In the genomic region with DNA sequence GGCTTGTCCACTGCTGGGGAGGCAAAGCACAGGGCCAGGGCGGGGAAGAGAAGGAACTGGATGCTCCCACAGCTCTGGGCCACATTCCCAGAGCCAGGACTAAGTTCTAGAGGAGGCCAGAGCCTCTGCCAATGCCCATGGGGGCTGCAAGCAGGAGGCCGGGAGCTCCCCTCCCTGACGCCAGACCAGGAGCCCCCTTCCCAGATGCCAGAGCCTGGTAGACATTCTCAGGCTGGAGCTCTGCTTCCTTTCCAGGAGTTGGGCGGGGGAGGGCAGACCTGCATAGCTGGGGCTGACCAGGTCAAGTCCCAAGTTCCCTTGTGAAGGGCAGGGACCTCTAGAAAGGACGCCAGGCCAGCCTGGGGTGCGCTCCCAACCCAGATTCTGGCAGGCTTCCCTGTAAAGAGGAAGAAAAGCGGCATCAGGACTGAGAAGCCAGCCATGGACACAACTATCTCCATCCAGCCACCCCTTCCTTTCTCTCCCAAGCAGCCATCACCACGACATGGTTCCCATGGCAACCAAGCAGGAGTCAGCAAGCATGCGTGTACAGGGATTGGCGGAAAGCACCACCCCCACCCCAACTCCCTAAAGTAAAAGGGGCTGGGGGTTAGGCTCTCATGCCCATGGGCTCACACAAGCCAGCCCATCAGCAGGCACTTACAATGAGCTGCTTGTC, we compare ENCODE assay signal across 15 cellular contexts. TPM values are rescaled to one million over a fixed set of nuclear protein-coding genes. Genes with fewer than 3 reads are reported as not detected.
DNase-seq lines count a peak whose midpoint lies in the region; ATAC-seq and TF ChIP-seq lines count a peak whose summit lies in the region.
"Had no signal": no experiment of that assay in that cellular context is flagged by ENCODE, and none has a peak within 500 bp of the region (broad histone marks: within the 10 kb centered on the region; RNA-seq: fewer than 3 reads in every experiment).

No MANE protein-coding gene starts in this region.

- H3K4me3 Mint-ChIP-seq in effector memory CD8-positive, alpha-beta T cell, result no peak overlapping the region
- H3K4me3 Mint-ChIP-seq in neural progenitor cell, result peak overlapping the region; percentile 33
- H3K4me3 Mint-ChIP-seq in activated T-helper 2 cell treated with anti-CD3 and anti-CD28 coated beads, Interferon-gamma antibody, Interleukin-2, Interleukin-4, amounts not matched to agents 10 μg/mL and 5 μg/mL and 100 μg/mL, durations not matched to agents 14 hours and 24 hours and 36 hours (ENCODE audit: low read depth), result no peak overlapping the region

- H2AFZ ChIP-seq in neural progenitor cell (replicated peaks) (no peak overlapping the region), mesenchymal stem cell (ENCODE audit: low read depth, low read length) (no peak overlapping the region)
- H2AFZ ChIP-seq: PC-9 had no signal

- no peak overlapping the region for H3K18ac ChIP-seq in mesenchymal stem cell (ENCODE audit: low read depth in 1 of 2, low read length in 2 of 2)

- no peak overlapping the region for H3K14ac ChIP-seq in mesenchymal stem cell (ENCODE audit: low read length in 2 of 2)

- H3K23ac ChIP-seq in mesenchymal stem cell (ENCODE audit: low read length in 2 of 2), result no peak overlapping the region

- H3K27me3 ChIP-seq in neural progenitor cell (no peaks in the 10 kb centered on the region), mesenchymal stem cell (ENCODE audit: control insufficient read depth in 1 of 2, insufficient read depth in 1 of 2, low read length in 2 of 2) (peaks cover 0 to 45% of the 10 kb centered on the region in 2 experiments)

- H3K4ac ChIP-seq in mesenchymal stem cell (ENCODE audit: low read depth in 1 of 2, low read length in 2 of 2), result no peak overlapping the region

- H2BK15ac ChIP-seq in mesenchymal stem cell (ENCODE audit: low read depth, poor library complexity, severe bottlenecking), result no peak overlapping the region

- H3K79me2 ChIP-seq in neural progenitor cell (ENCODE audit: low read depth), result no peaks in the 10 kb centered on the region

- peak; percentile 8 for DNase-seq in NCI-H1105 treated with DMSO at 0.1 percent for 48 hours (lab: John Stamatoyannopoulos, UW)
- no peak for DNase-seq in NCI-H1105 (lab: John Stamatoyannopoulos, UW)
- peak; percentile 77 for DNase-seq in NCI-H2227 (lab: John Stamatoyannopoulos, UW; ENCODE audit: unreplicated experiment)
- no peak for DNase-seq in effector memory CD8-positive, alpha-beta T cell
- peak; percentile 85 for DNase-seq in neural progenitor cell (ENCODE audit: low spot score)
- DNase-seq in NCI-H1436 treated with DMSO at 0.1 percent for 48 hours (lab: John Stamatoyannopoulos, UW), result no peak
- DNase-seq in activated T-helper 2 cell treated with anti-CD3 and anti-CD28 coated beads, Interferon-gamma antibody, Interleukin-2, Interleukin-4, amounts not matched to agents 10 μg/mL and 5 μg/mL and 100 μg/mL, durations not matched to agents 14 hours and 24 hours and 36 hours (ENCODE audit: low spot score), result no peak
- DNase-seq in mesenchymal stem cell, result no peak
- DNase-seq: activated CD4-positive, alpha-beta T cell treated with anti-CD3 and anti-CD28 coated beads, Interleukin-2, amount 50 U/mL, for 1 hour; activated naive CD4-positive, alpha-beta T cell treated with Interleukin-2 at 50 U/mL for 16 hours; NCI-H2081 treated with DMSO at 0.1 percent for 48 hours; PC-9; T-cell; tibial artery had no signal

- H3K9me3 ChIP-seq in neural progenitor cell (ENCODE audit: low read depth) (no peaks in the 10 kb centered on the region), mesenchymal stem cell (ENCODE audit: control insufficient read depth, low read length) (no peaks in the 10 kb centered on the region)
- H3K9me3 ChIP-seq: tibial artery had no signal

- H3K36me3 ChIP-seq in neural progenitor cell, result no peaks in the 10 kb centered on the region
- peaks cover 0 to 13% of the 10 kb centered on the region in 2 experiments for H3K36me3 ChIP-seq in mesenchymal stem cell (ENCODE audit: control insufficient read depth in 1 of 2, insufficient read depth in 2 of 2, low read depth in 1 of 2, low read length in 2 of 2)
- H3K36me3 ChIP-seq: tibial artery had no signal

- peaks cover 34% of the 10 kb centered on the region for H3K4me1 ChIP-seq in neural progenitor cell
- H3K4me1 ChIP-seq in mesenchymal stem cell (ENCODE audit: control insufficient read depth, insufficient read depth, low read depth, low read length), result peaks cover 12% of the 10 kb centered on the region

- H3K36me3 Mint-ChIP-seq in effector memory CD8-positive, alpha-beta T cell (ENCODE audit: insufficient read depth), result peaks cover 14% of the 10 kb centered on the region
- peaks cover 2% of the 10 kb centered on the region for H3K36me3 Mint-ChIP-seq in neural progenitor cell
- peaks cover 7% of the 10 kb centered on the region for H3K36me3 Mint-ChIP-seq in activated T-helper 2 cell treated with anti-CD3 and anti-CD28 coated beads, Interferon-gamma antibody, Interleukin-2, Interleukin-4, amounts not matched to agents 10 μg/mL and 5 μg/mL and 100 μg/mL, durations not matched to agents 14 hours and 24 hours and 36 hours (ENCODE audit: low read depth)

- WGBS in mesenchymal stem cell, result 78% methylated on average over 9 of the region's 10 CpGs

- peaks cover 11% of the 10 kb centered on the region for H3F3A ChIP-seq in neural progenitor cell (ENCODE audit: low read depth)

- peaks cover 23% of the 10 kb centered on the region for H4K20me1 ChIP-seq in neural progenitor cell (ENCODE audit: low read depth)

- peak overlapping the region; percentile 60 to 72 for H3K27ac Mint-ChIP-seq in effector memory CD8-positive, alpha-beta T cell
- peak overlapping the region; percentile 97 for H3K27ac Mint-ChIP-seq in neural progenitor cell
- H3K27ac Mint-ChIP-seq in activated T-helper 2 cell treated with anti-CD3 and anti-CD28 coated beads, Interferon-gamma antibody, Interleukin-2, Interleukin-4, amounts not matched to agents 10 μg/mL and 5 μg/mL and 100 μg/mL, durations not matched to agents 14 hours and 24 hours and 36 hours, result no peak overlapping the region

- no peak overlapping the region for H2AK5ac ChIP-seq in mesenchymal stem cell (ENCODE audit: low read length, severe bottlenecking)

- intact Hi-C loops in activated T-helper 2 cell treated with anti-CD3 and anti-CD28 coated beads, Interferon-gamma antibody, Interleukin-2, Interleukin-4, amounts not matched to agents 10 μg/mL and 5 μg/mL and 100 μg/mL, durations not matched to agents 14 hours and 24 hours and 36 hours (cut with micrococcal nuclease), result no loop called here

- peak overlapping the region; percentile 69 for H3K4me2 ChIP-seq in neural progenitor cell
- no peak overlapping the region for H3K4me2 ChIP-seq in mesenchymal stem cell (ENCODE audit: low read length, poor library complexity, severe bottlenecking)
- H3K4me2 ChIP-seq: KMS-11, PC-9 had no signal

- H3K27me3 Mint-ChIP-seq in effector memory CD8-positive, alpha-beta T cell, result no peaks in the 10 kb centered on the region
- peaks cover 7% of the 10 kb centered on the region for H3K27me3 Mint-ChIP-seq in neural progenitor cell (ENCODE audit: insufficient read depth, low read depth)
- H3K27me3 Mint-ChIP-seq in activated T-helper 2 cell treated with anti-CD3 and anti-CD28 coated beads, Interferon-gamma antibody, Interleukin-2, Interleukin-4, amounts not matched to agents 10 μg/mL and 5 μg/mL and 100 μg/mL, durations not matched to agents 14 hours and 24 hours and 36 hours (ENCODE audit: low read depth), result no peaks in the 10 kb centered on the region
- H3K27me3 Mint-ChIP-seq: T-cell had no signal

- no peak overlapping the region for H4K8ac ChIP-seq in mesenchymal stem cell (ENCODE audit: low read length)

- H3K27ac ChIP-seq in neural progenitor cell, result peak overlapping the region; percentile 29
- no peak overlapping the region for H3K27ac ChIP-seq in mesenchymal stem cell (ENCODE audit: low read length, poor library complexity, severe bottlenecking)
- H3K27ac ChIP-seq: KMS-11, PC-9, tibial artery had no signal

- no peak overlapping the region for H2BK12ac ChIP-seq in mesenchymal stem cell (ENCODE audit: low read length in 2 of 2)

- no peak overlapping the region for H2BK120ac ChIP-seq in mesenchymal stem cell (ENCODE audit: low read depth, low read length)

- H3K9ac ChIP-seq in neural progenitor cell (no peak overlapping the region), mesenchymal stem cell (ENCODE audit: low read length) (no peak overlapping the region)
- H3K9ac ChIP-seq: KMS-11 had no signal

- H3K4me1 Mint-ChIP-seq in effector memory CD8-positive, alpha-beta T cell (ENCODE audit: low read depth in 2 of 2), result peaks cover 46 to 52% of the 10 kb centered on the region in 2 donors
- peaks cover 47% of the 10 kb centered on the region for H3K4me1 Mint-ChIP-seq in neural progenitor cell
- peaks cover 37% of the 10 kb centered on the region for H3K4me1 Mint-ChIP-seq in activated T-helper 2 cell treated with anti-CD3 and anti-CD28 coated beads, Interferon-gamma antibody, Interleukin-2, Interleukin-4, amounts not matched to agents 10 μg/mL and 5 μg/mL and 100 μg/mL, durations not matched to agents 14 hours and 24 hours and 36 hours (ENCODE audit: low read depth)

- no peak for TF ChIP-seq CTCF in neural progenitor cell (IDR thresholded peaks at IDR 0.05)

- H2BK5ac ChIP-seq in mesenchymal stem cell (ENCODE audit: low read depth, low read length, poor library complexity, severe bottlenecking), result no peak overlapping the region

- H3K4me3 ChIP-seq in neural progenitor cell (no peak overlapping the region), mesenchymal stem cell (ENCODE audit: insufficient read depth in 1 of 2, low read depth in 1 of 2, low read length in 2 of 2) (no peak overlapping the region)
- H3K4me3 ChIP-seq: PC-9, tibial artery had no signal

- H4K91ac ChIP-seq in mesenchymal stem cell (ENCODE audit: low read length), result no peak overlapping the region

- H3K9me3 Mint-ChIP-seq in effector memory CD8-positive, alpha-beta T cell, result no peaks in the 10 kb centered on the region
- H3K9me3 Mint-ChIP-seq in neural progenitor cell, result no peaks in the 10 kb centered on the region
- no peaks in the 10 kb centered on the region for H3K9me3 Mint-ChIP-seq in activated T-helper 2 cell treated with anti-CD3 and anti-CD28 coated beads, Interferon-gamma antibody, Interleukin-2, Interleukin-4, amounts not matched to agents 10 μg/mL and 5 μg/mL and 100 μg/mL, durations not matched to agents 14 hours and 24 hours and 36 hours
- H3K9me3 Mint-ChIP-seq: T-cell had no signal

- ATAC-seq in effector memory CD8-positive, alpha-beta T cell (replicated peaks), result no peak
- ATAC-seq: T-cell had no signal

- H3K79me1 ChIP-seq in mesenchymal stem cell (replicated peaks; ENCODE audit: low read length, poor library complexity, severe bottlenecking), result peaks cover 30% of the 10 kb centered on the region

RNA-seq across cellular contexts. Expression of a gene that starts 13.4 kb away (rescaled TPM):
- 6.4 and 15.6 TPM in 2 replicates for total RNA-seq in neural progenitor cell (ENCODE audit: low replicate concordance)
- 50.4 and 53.2 TPM in 2 replicates for total RNA-seq in activated T-helper 2 cell treated with anti-CD3 and anti-CD28 coated beads, Interferon-gamma antibody, Interleukin-2, Interleukin-4, amounts not matched to agents 10 μg/mL and 5 μg/mL and 100 μg/mL, durations not matched to agents 14 hours and 24 hours and 36 hours
- polyA plus RNA-seq in mesenchymal stem cell (2013, experiment 1 of 2), result 1.1 TPM
- 1.1 TPM for polyA plus RNA-seq in mesenchymal stem cell (2013, experiment 2 of 2)

Comparison
In these comparisons a context has a peak if more than half of its experiments do, and no peak if none do; other contexts are left out.
1. DNase-seq: peak in NCI-H1105 treated with DMSO at 0.1 percent for 48 hours (single experiment), NCI-H2227 (single experiment) and neural progenitor cell (single experiment); none in NCI-H1105 (single experiment), effector memory CD8-positive, alpha-beta T cell (0 of 3), NCI-H1436 treated with DMSO at 0.1 percent for 48 hours (single experiment), activated T-helper 2 cell treated with anti-CD3 and anti-CD28 coated beads, Interferon-gamma antibody, Interleukin-2, Interleukin-4, amounts not matched to agents 10 μg/mL and 5 μg/mL and 100 μg/mL, durations not matched to agents 14 hours and 24 hours and 36 hours (single experiment) and mesenchymal stem cell (single experiment).